In genomic region chr10:95474228-95475002, GRCh38 we compare ENCODE assay signal across 1 cellular context.
TF ChIP-seq lines count a peak whose summit lies in the region.

No MANE protein-coding gene starts in this region.

TF ChIP-seq in WTC11, 78 proteins besides CTCF, POLR2A, EP300 and RAD21 (continued from another document):
- TF ChIP-seq PRDM15 (CRISPR knock-in tag; IDR thresholded peaks at IDR 0.05) (no peak), FOXP1 (CRISPR knock-in tag; IDR thresholded peaks at IDR 0.05; ENCODE audit: borderline replicate concordance) (no peak), JUN (CRISPR knock-in tag; IDR thresholded peaks at IDR 0.05) (no peak), GABPB1 (CRISPR knock-in tag; IDR thresholded peaks at IDR 0.05) (no peak), ZNF425 (CRISPR knock-in tag; conservative IDR thresholded peaks at IDR 0.05) (no peak)
